8 cellular contexts compared by ENCODE assay signal in the genomic region with DNA sequence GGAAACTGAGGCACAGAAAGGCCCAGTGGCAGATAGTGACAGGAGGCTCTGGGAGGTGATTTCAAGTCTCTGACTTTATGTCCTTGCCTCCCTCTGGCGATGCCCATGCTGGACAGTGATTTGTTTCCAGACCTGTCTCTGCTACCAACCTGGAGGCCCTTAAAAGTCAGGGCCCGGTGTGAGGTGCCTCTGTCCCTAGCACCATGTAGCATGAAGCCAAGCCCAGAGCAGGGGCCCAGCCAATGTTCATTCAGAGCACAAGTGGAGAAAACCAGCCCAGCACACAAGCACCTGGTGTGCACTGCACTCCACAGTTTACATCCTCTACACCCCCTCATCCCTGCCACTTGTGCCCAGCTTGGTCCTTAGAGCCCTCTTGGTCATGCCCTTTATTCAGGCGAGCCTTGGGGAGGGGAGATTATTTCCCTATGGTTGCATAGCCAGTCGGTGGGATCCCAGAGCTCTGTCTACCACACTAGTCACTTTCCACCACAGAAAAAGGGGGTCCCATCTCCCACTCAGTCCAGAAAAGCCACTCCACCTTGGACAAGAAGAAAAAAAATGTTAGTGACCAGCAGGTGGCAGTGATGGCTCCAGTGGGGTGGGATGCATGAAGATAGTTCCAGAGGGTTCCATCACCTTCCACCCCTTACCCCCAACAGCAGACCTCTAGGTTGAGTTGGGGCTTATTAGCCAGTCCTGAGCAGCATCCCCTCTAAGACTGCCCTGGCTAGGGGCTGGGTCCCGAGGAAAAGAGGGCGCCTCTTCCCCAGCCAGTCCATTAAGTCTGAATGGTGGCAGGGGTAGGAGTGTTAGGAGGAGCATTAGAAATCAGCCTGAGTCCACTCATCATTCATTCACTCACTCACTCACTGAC. TPM values are rescaled to one million over a fixed set of nuclear protein-coding genes. Genes with fewer than 3 reads are reported as not detected.
DNase-seq lines count a peak whose midpoint lies in the region; TF ChIP-seq lines count a peak whose summit lies in the region.

No MANE protein-coding gene starts in this region.

- in situ Hi-C loops in T47D (cut with HindIII; ENCODE audit: low pct_unique_long_range_greater_than_20kb, low sequenced_read_pairs) = no loop called here

- DNase-seq in CMK (ENCODE audit: low read depth) (peak; percentile 2), HuH-7 (ENCODE audit: low spot score) (peak; percentile 40), T47D (ENCODE audit: low read depth in 1 of 2, low spot score in 1 of 2) (peak; percentile 42 to 48), lung microvascular endothelial cell (ENCODE audit: low read depth in 2 of 2) (peak; percentile 52 to 62), NCI-H128 (lab: John Stamatoyannopoulos, UW; ENCODE audit: unreplicated experiment) (no peak), NCI-H446 (lab: John Stamatoyannopoulos, UW) (no peak), lower leg skin (ENCODE audit: low spot score in 2 of 2) (no peak)
- no peak for DNase-seq in stimulated activated CD4-positive, alpha-beta T cell treated with anti-CD3 and anti-CD28 coated beads, Interleukin-2, amount 100 ng/mL, for 48 hours

- intact Hi-C loops in lower leg skin (cut with DNase I; ENCODE audit: low total_unique reads) = loop anchor here (10.0 kb wide), 1 partner anchor 85 kb away; no protein-coding TSS in a partner anchor

- no peak overlapping the region for H3K4me3 ChIP-seq in lower leg skin (ENCODE audit: low read depth, poor library complexity, severe bottlenecking)

- TF ChIP-seq CTCF in lower leg skin (IDR thresholded peaks at IDR 0.05) = no peak

- no peak for TF ChIP-seq POLR2A in lower leg skin (IDR thresholded peaks at IDR 0.05)

- 88 to 93% methylated on average over 6 of the region's 6 CpGs for WGBS in lower leg skin, 2 donors

RNA-seq across cellular contexts. Expression of a gene that starts 30.9 kb away (rescaled TPM):
- under 0.01 TPM in 1 of 2 replicates, not detected in the other for total RNA-seq in lung microvascular endothelial cell
- total RNA-seq in lower leg skin = under 1 TPM in 3 of 4 donors, not detected in 1; 0.17 to 0.88 (median 0.46) TPM

Comparison
In these comparisons a context has a peak if more than half of its experiments do, and no peak if none do; other contexts are left out.
1. DNase-seq: peak in CMK (single experiment), HuH-7 (single experiment), T47D (2 of 2) and lung microvascular endothelial cell (2 of 2); none in NCI-H128 (single experiment), NCI-H446 (0 of 2), lower leg skin (0 of 2) and stimulated activated CD4-positive, alpha-beta T cell treated with anti-CD3 and anti-CD28 coated beads, Interleukin-2, amount 100 ng/mL, for 48 hours (0 of 2).